Comparison of ENCODE assay signal across 1 cellular context in the genomic region with DNA sequence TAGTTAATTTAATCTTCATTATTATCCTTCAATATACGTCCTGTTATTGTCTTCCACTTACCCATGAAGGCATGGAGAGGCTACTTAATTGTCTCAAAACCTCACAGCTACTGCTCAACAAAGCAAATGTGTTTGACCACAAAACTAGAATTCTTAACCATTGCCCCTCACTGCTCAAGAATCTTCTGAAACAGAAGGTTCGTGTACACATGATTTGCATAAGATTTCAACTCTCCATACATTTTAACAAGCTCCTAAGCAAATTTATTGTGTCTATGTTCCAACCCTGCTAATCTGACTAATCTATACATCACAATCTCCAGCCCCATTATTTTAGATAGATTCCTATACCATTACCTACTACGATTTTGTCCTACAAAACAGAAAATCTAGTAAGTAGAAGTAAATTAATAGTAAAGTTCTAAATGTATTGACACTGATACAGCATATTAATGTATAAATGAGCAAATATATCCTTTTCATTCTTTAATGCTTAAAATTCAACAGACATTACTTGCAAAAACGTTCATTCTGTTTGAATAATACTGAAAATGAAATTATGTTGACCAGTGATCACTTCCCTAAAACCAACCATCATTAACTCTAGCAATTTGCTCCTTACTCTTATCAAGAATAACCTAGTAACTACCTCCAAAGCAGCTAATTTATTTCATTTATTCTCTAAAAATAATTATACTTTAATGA.
TF ChIP-seq lines count a peak whose summit lies in the region.

No MANE protein-coding gene starts in this region.

TF ChIP-seq in HepG2, 621 proteins besides CTCF, POLR2A, EP300 and RAD21 (continued from another document):
- TF ChIP-seq, protein P1, sequence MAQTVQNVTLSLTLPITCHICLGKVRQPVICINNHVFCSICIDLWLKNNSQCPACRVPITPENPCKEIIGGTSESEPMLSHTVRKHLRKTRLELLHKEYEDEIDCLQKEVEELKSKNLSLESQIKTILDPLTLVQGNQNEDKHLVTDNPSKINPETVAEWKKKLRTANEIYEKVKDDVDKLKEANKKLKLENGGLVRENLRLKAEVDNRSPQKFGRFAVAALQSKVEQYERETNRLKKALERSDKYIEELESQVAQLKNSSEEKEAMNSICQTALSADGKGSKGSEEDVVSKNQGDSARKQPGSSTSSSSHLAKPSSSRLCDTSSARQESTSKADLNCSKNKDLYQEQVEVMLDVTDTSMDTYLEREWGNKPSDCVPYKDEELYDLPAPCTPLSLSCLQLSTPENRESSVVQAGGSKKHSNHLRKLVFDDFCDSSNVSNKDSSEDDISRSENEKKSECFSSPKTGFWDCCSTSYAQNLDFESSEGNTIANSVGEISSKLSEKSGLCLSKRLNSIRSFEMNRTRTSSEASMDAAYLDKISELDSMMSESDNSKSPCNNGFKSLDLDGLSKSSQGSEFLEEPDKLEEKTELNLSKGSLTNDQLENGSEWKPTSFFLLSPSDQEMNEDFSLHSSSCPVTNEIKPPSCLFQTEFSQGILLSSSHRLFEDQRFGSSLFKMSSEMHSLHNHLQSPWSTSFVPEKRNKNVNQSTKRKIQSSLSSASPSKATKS (CRISPR knock-in tag; IDR thresholded peaks at IDR 0.05): no peak
